Comparison of ENCODE assay signal across 8 cellular contexts in genomic region chr17:1398028-1398427, GRCh38. TPM values are rescaled to one million over a fixed set of nuclear protein-coding genes. Genes with fewer than 3 reads are reported as not detected.
A peak's percentile ranks its signal among the peaks of the same experiment; 100 is the strongest.
DNase-seq lines count a peak whose midpoint lies in the region; ATAC-seq and TF ChIP-seq lines count a peak whose summit lies in the region.

No MANE protein-coding gene starts in this region.

- no TSS peak for BruUV-seq in A673 (replicated peaks; lab: Mats Ljungman, UMichigan)
- no TSS peak for BruUV-seq in MCF 10A (replicated peaks; lab: Mats Ljungman, UMichigan)

- H3K27ac Mint-ChIP-seq in HFFc6 (peak overlapping the region; percentile 100), MCF 10A (ENCODE audit: low read depth, unreplicated experiment) (peak overlapping the region; percentile 100)

- H3K27ac ChIP-seq in A673 (ENCODE audit: low read depth, low read length, poor library complexity, severe bottlenecking) (peak overlapping the region; percentile 98), muscle layer of colon (ENCODE audit: low read depth, low read length) (peak overlapping the region; percentile 90)

- peaks cover 21% of the 10 kb centered on the region for H3K4me1 ChIP-seq in A673 (ENCODE audit: insufficient read depth, low read length, poor library complexity, severe bottlenecking)
- peaks cover 43% of the 10 kb centered on the region for H3K4me1 ChIP-seq in muscle layer of colon (ENCODE audit: insufficient read depth, low read length)

- H3K4me3 ChIP-seq in A673 (ENCODE audit: low read depth, low read length, poor library complexity, severe bottlenecking) = peak overlapping the region; percentile 97
- H3K4me3 ChIP-seq in muscle layer of colon (ENCODE audit: low read depth in 1 of 2, low read length in 2 of 2) = peak overlapping the region; percentile 22 to 94

- peak overlapping the region; percentile 52 for H3K9ac ChIP-seq in muscle layer of colon (ENCODE audit: low read length)

- ATAC-seq in GM21737 (IDR thresholded peaks at IDR 0.05; ENCODE audit: unreplicated experiment) (no peak), HG02981 (IDR thresholded peaks at IDR 0.05; ENCODE audit: unreplicated experiment) (no peak), HG02588 (IDR thresholded peaks at IDR 0.05; ENCODE audit: unreplicated experiment) (no peak)

- H3K27me3 ChIP-seq in A673 (replicated peaks; ENCODE audit: insufficient read depth, low read depth, low read length, poor library complexity) (no peaks in the 10 kb centered on the region), muscle layer of colon (ENCODE audit: control insufficient read depth in 1 of 2, insufficient read depth in 2 of 2, low read length in 2 of 2) (no peaks in the 10 kb centered on the region)

- POLR2A ChIA-PET in A673 (lab: Charles Lee; ENCODE audit: low non-redundant PET) (interaction anchor here (0.6 kb wide), 1 partner anchor 64 kb away, joined by 14 read pairs; no protein-coding TSS in a partner anchor), MCF 10A (lab: Yijun Ruan, JAX) (interaction anchor here (0.6 to 2.6 kb wide), 20 partner anchors 10 to 886 kb away, joined by 3 to 30 read pairs (median 4); partner anchors contain the start of genes CRK and INPP5K)

- H3K4me1 Mint-ChIP-seq in HFFc6 (ENCODE audit: low read depth) (peaks cover 41% of the 10 kb centered on the region), MCF 10A (ENCODE audit: insufficient read depth, unreplicated experiment) (peaks cover 11% of the 10 kb centered on the region)

- H3K4me3 Mint-ChIP-seq in HFFc6 (peak overlapping the region; percentile 100), MCF 10A (ENCODE audit: unreplicated experiment) (peak overlapping the region; percentile 92)

- peaks cover 18% of the 10 kb centered on the region for H3K36me3 ChIP-seq in A673 (ENCODE audit: insufficient read depth, low read length, poor library complexity, severe bottlenecking)
- H3K36me3 ChIP-seq in muscle layer of colon (ENCODE audit: insufficient read depth, low read length) = no peaks in the 10 kb centered on the region

- intact Hi-C loops in A673 (cut with micrococcal nuclease; ENCODE audit: unreplicated experiment) = no loop called here
- intact Hi-C loops in MCF 10A (cut with micrococcal nuclease) = no loop called here

- H3K9me3 ChIP-seq in A673 (ENCODE audit: low read depth, low read length, poor library complexity, severe bottlenecking) (no peaks in the 10 kb centered on the region), muscle layer of colon (ENCODE audit: low read length) (no peaks in the 10 kb centered on the region)

- no peak for TF ChIP-seq CTCF in A673 (conservative IDR thresholded peaks at IDR 0.05; ENCODE audit: low read depth, low read length)
- TF ChIP-seq CTCF in HFFc6 (IDR thresholded peaks at IDR 0.05) = no peak
- TF ChIP-seq CTCF in MCF 10A (IDR thresholded peaks at IDR 0.05; ENCODE audit: unreplicated experiment) = no peak

- CTCF ChIA-PET in A673 (lab: Charles Lee) = no interaction called here
- CTCF ChIA-PET in MCF 10A (lab: Yijun Ruan, JAX) = interaction anchor here (1.0 to 1.2 kb wide), 2 partner anchors 33 to 119 kb away, joined by 3 to 6 read pairs; partner anchors contain the start of gene INPP5K

- H3K36me3 Mint-ChIP-seq in HFFc6 (ENCODE audit: low read depth) = peaks cover 31% of the 10 kb centered on the region
- peaks cover 62% of the 10 kb centered on the region for H3K36me3 Mint-ChIP-seq in MCF 10A (ENCODE audit: insufficient read depth, unreplicated experiment)

- H3K9me3 Mint-ChIP-seq in HFFc6 = no peaks in the 10 kb centered on the region
- H3K9me3 Mint-ChIP-seq in MCF 10A (ENCODE audit: unreplicated experiment) = no peaks in the 10 kb centered on the region

- H3K27me3 Mint-ChIP-seq in HFFc6 (ENCODE audit: insufficient read depth) (peaks cover 4% of the 10 kb centered on the region), MCF 10A (ENCODE audit: insufficient read depth, unreplicated experiment) (no peaks in the 10 kb centered on the region)

- DNase-seq in A673 (ENCODE audit: low spot score) (no peak), HFFc6 (no peak), MCF 10A (ENCODE audit: unreplicated experiment) (no peak), NCI-H1694 treated with DMSO at 0.1 percent for 48 hours (lab: John Stamatoyannopoulos, UW) (no peak)

RNA-seq across cellular contexts. Expression of gene YWHAE, which starts 2.0 kb away (rescaled TPM):
- total RNA-seq in A673 (2021) (1,404 and 1,447 TPM in 2 replicates), MCF 10A (2022) (813 and 886 TPM in 2 replicates)
- 100 to 1,000 TPM; 713 to 967 (median 844) TPM for total RNA-seq in HFFc6 (2021; fragmentation: NEBNext Ultra II Directional; extraction: Animal tissue kit (Norgen Biotek cat#: 25700))

RNA-seq across cellular contexts. Expression of gene CRK, which starts 58.0 kb away (rescaled TPM):
- total RNA-seq in A673 (2021) (85.9 and 86.5 TPM in 2 replicates), MCF 10A (2022) (70.6 and 82.9 TPM in 2 replicates)
- total RNA-seq in HFFc6 (2021; fragmentation: NEBNext Ultra II Directional; extraction: Animal tissue kit (Norgen Biotek cat#: 25700)) = 10 to 100 TPM; 71.1 to 83.1 (median 77.5) TPM
